Comparison of ENCODE assay signal across 37 cellular contexts in genomic region chrX:86044210-86044609, GRCh38.
"Had no signal": no experiment of that assay in that cellular context is flagged by ENCODE, and none has a peak within 500 bp of the region (broad histone marks: within the 10 kb centered on the region; RNA-seq: fewer than 3 reads in every experiment).

No MANE protein-coding gene starts in this region.

- H3K27ac ChIP-seq: adrenal gland, cardiac muscle cell, VCaP had no signal

- H3K9me3 ChIP-seq: adrenal gland had no signal

- H3K27me3 ChIP-seq: adrenal gland, cardiac muscle cell had no signal

- DNase-seq: activated B cell treated with CpG ODN at 0.5 μM for 24 hours; activated CD4-positive, alpha-beta memory T cell treated with anti-CD3 and anti-CD28 coated beads for 36 hours; activated CD4-positive, alpha-beta T cell treated with anti-CD3 and anti-CD28 coated beads for 4 hours; activated CD4-positive, alpha-beta T cell treated with anti-CD3 and anti-CD28 coated beads, Interleukin-2, amount 10 ng/mL, durations not matched to agents 24 days and 14 days; activated CD4-positive, alpha-beta T cell treated with anti-CD3 and anti-CD28 coated beads, Interleukin-2, amount 50 U/mL, for 1 hour; activated CD4-positive, alpha-beta T cell treated with anti-CD3 and anti-CD28 coated beads, Interleukin-2, amount 50 U/mL, for 4 hours; activated CD4-positive, CD25-positive, alpha-beta regulatory T cell treated with anti-CD3 and anti-CD28 coated beads, Interleukin-2, amount 50 U/mL, for 72 hours; activated CD8-positive, alpha-beta memory T cell treated with anti-CD3 and anti-CD28 coated beads, Interleukin-2, amount 50 U/mL, for 4 hours; activated CD8-positive, alpha-beta T cell treated with anti-CD3 and anti-CD28 coated beads for 36 hours; activated effector memory CD4-positive, alpha-beta T cell treated with anti-CD3 and anti-CD28 coated beads, Interleukin-2, amount 50 U/mL, for 16 hours; activated gamma-delta T cell treated with Interleukin-2 at 50 U/mL for 16 hours; activated naive CD4-positive, alpha-beta T cell; activated naive CD4-positive, alpha-beta T cell treated with anti-CD3 and anti-CD28 coated beads for 36 hours; activated naive CD4-positive, alpha-beta T cell treated with anti-CD3 and anti-CD28 coated beads, Interleukin-2, amount 50 U/mL, for 16 hours; activated naive CD8-positive, alpha-beta T cell treated with anti-CD3 and anti-CD28 coated beads for 36 hours; activated T-cell treated with anti-CD3 and anti-CD28 coated beads for 4 hours; activated T-cell treated with anti-CD3 and anti-CD28 coated beads, Interleukin-2, amount 50 U/mL, for 24 hours; activated T-cell treated with anti-CD3 and anti-CD28 coated beads, Interleukin-2, amount 50 U/mL, for 48 hours; adrenal gland; amniotic stem cell; aorta; caudate nucleus; cerebellar nuclear complex; T-helper 1 cell; T-helper 2 cell; T-helper 9 cell had no signal

- H3K27me3 Mint-ChIP-seq: activated B cell treated with CpG ODN at 0.5 μM for 24 hours; activated CD4-positive, alpha-beta memory T cell treated with anti-CD3 and anti-CD28 coated beads for 36 hours; activated CD4-positive, alpha-beta T cell treated with anti-CD3 and anti-CD28 coated beads, Interleukin-2, amount 10 ng/mL, durations not matched to agents 24 days and 14 days; activated naive CD8-positive, alpha-beta T cell treated with anti-CD3 and anti-CD28 coated beads for 36 hours; activated T-helper 17 cell treated with anti-CD3 and anti-CD28 coated beads, Interleukin-2, amount 50 U/mL, for 72 hours; brain; central memory CD8-positive, alpha-beta T cell had no signal

- ATAC-seq: activated CD8-positive, alpha-beta T cell treated with anti-CD3 and anti-CD28 coated beads for 36 hours; activated naive CD4-positive, alpha-beta T cell treated with anti-CD3 and anti-CD28 coated beads, Interleukin-2, amount 50 U/mL, for 72 hours; activated T-helper 17 cell treated with anti-CD3 and anti-CD28 coated beads, Interleukin-2, amount 50 U/mL, for 72 hours had no signal

- H3K4me3 ChIP-seq: adrenal gland, cardiac muscle cell had no signal

- H3K36me3 ChIP-seq: adrenal gland, cardiac muscle cell had no signal

- H3K4me1 Mint-ChIP-seq: activated CD4-positive, alpha-beta T cell treated with anti-CD3 and anti-CD28 coated beads, Interleukin-2, amount 10 ng/mL, durations not matched to agents 24 days and 14 days; activated T-helper 17 cell treated with anti-CD3 and anti-CD28 coated beads, Interleukin-2, amount 50 U/mL, for 72 hours had no signal

- H3K27ac Mint-ChIP-seq: activated B cell treated with CpG ODN at 0.5 μM for 24 hours; activated CD4-positive, alpha-beta memory T cell treated with anti-CD3 and anti-CD28 coated beads for 36 hours; activated CD4-positive, alpha-beta T cell treated with anti-CD3 and anti-CD28 coated beads, Interleukin-2, amount 10 ng/mL, durations not matched to agents 24 days and 14 days; activated CD8-positive, alpha-beta T cell treated with anti-CD3 and anti-CD28 coated beads for 36 hours; activated naive CD4-positive, alpha-beta T cell treated with anti-CD3 and anti-CD28 coated beads for 36 hours; activated naive CD4-positive, alpha-beta T cell treated with anti-CD3 and anti-CD28 coated beads, Interleukin-2, amount 50 U/mL, for 72 hours; activated naive CD8-positive, alpha-beta T cell treated with anti-CD3 and anti-CD28 coated beads for 36 hours; activated T-cell treated with anti-CD3 and anti-CD28 coated beads, Interleukin-2, amount 50 U/mL, for 24 hours; activated T-helper 1 cell treated with anti-CD3 and anti-CD28 coated beads, Interleukin-12 subunit alpha, Interleukin-12 subunit beta, Interleukin-2, Interleukin-4 antibody, amounts not matched to agents 30 ng/mL and 10 ng/mL and 1 ng/mL, durations not matched to agents 14 hours and 24 hours and 36 hours; activated T-helper 17 cell treated with anti-CD3 and anti-CD28 coated beads, Interleukin-2, amount 50 U/mL, for 72 hours; brain; T-helper 1 cell treated with Interleukin-12 subunit alpha and Interleukin-12 subunit beta and Interleukin-4 antibody, amounts not matched to agents 30 μg/mL and 1 μg/mL, for 36 hours; T-helper 2 cell treated with Interferon-gamma antibody and Interleukin-4, amounts not matched to agents 5 μg/mL and 100 μg/mL, for 36 hours had no signal

- FAIRE-seq: bronchial epithelial cell, TTC549 had no signal

- H3K9me3 Mint-ChIP-seq: activated B cell treated with CpG ODN at 0.5 μM for 24 hours; activated CD4-positive, alpha-beta memory T cell treated with anti-CD3 and anti-CD28 coated beads for 36 hours; activated CD4-positive, alpha-beta T cell treated with anti-CD3 and anti-CD28 coated beads, Interleukin-2, amount 10 ng/mL, durations not matched to agents 24 days and 14 days; activated CD8-positive, alpha-beta T cell treated with anti-CD3 and anti-CD28 coated beads for 36 hours; activated naive CD4-positive, alpha-beta T cell treated with anti-CD3 and anti-CD28 coated beads for 36 hours; activated T-cell treated with anti-CD3 and anti-CD28 coated beads, Interleukin-2, amount 50 U/mL, for 24 hours; activated T-helper 1 cell treated with anti-CD3 and anti-CD28 coated beads, Interleukin-12 subunit alpha, Interleukin-12 subunit beta, Interleukin-2, Interleukin-4 antibody, amounts not matched to agents 30 ng/mL and 10 ng/mL and 1 ng/mL, durations not matched to agents 14 hours and 24 hours and 36 hours; activated T-helper 17 cell treated with anti-CD3 and anti-CD28 coated beads, Interleukin-2, amount 50 U/mL, for 72 hours; brain; central memory CD8-positive, alpha-beta T cell; T-helper 2 cell treated with Interferon-gamma antibody and Interleukin-4, amounts not matched to agents 5 μg/mL and 100 μg/mL, for 36 hours had no signal

- H3K4me3 Mint-ChIP-seq: activated B cell treated with CpG ODN at 0.5 μM for 24 hours; activated CD4-positive, alpha-beta memory T cell treated with anti-CD3 and anti-CD28 coated beads for 36 hours; activated CD4-positive, alpha-beta T cell treated with anti-CD3 and anti-CD28 coated beads, Interleukin-2, amount 10 ng/mL, durations not matched to agents 24 days and 14 days; activated CD8-positive, alpha-beta T cell treated with anti-CD3 and anti-CD28 coated beads for 36 hours; activated naive CD4-positive, alpha-beta T cell treated with anti-CD3 and anti-CD28 coated beads for 36 hours; activated naive CD8-positive, alpha-beta T cell treated with anti-CD3 and anti-CD28 coated beads for 36 hours; activated T-cell treated with anti-CD3 and anti-CD28 coated beads, Interleukin-2, amount 50 U/mL, for 24 hours; activated T-helper 1 cell treated with anti-CD3 and anti-CD28 coated beads, Interleukin-12 subunit alpha, Interleukin-12 subunit beta, Interleukin-2, Interleukin-4 antibody, amounts not matched to agents 30 ng/mL and 10 ng/mL and 1 ng/mL, durations not matched to agents 14 hours and 24 hours and 36 hours; activated T-helper 17 cell treated with anti-CD3 and anti-CD28 coated beads, Interleukin-2, amount 50 U/mL, for 72 hours; brain; central memory CD8-positive, alpha-beta T cell; T-helper 1 cell treated with Interleukin-12 subunit alpha and Interleukin-12 subunit beta and Interleukin-4 antibody, amounts not matched to agents 30 μg/mL and 1 μg/mL, for 36 hours; T-helper 2 cell treated with Interferon-gamma antibody and Interleukin-4, amounts not matched to agents 5 μg/mL and 100 μg/mL, for 36 hours had no signal
